8 cellular contexts compared by ENCODE assay signal in the genomic region with DNA sequence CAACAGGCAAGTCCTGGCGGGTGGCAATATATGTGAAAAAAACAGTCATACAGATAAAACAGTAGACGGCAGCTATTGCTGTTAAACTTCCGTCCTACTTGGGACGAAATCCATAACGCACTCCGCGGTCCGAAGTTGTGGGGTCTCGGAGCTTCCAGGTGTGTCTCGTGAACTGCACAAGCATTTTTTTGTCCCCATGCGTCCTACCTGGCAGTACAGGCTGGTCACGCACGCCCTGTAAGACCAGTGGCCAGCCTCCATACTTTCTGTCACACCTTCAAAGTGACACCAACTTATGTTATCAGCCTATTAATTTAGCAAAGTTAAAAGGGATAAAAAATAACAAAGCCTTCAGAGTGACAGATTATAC. TPM values are rescaled to one million over a fixed set of nuclear protein-coding genes. Genes with fewer than 3 reads are reported as not detected.
DNase-seq lines count a peak whose midpoint lies in the region; ATAC-seq, FAIRE-seq and TF ChIP-seq lines count a peak whose summit lies in the region.

No MANE protein-coding gene starts in this region.

- peaks cover 49% of the 10 kb centered on the region for H3K27me3 ChIP-seq in CD4-positive, alpha-beta T cell (ENCODE audit: control insufficient read depth, insufficient read depth, low read length)

- no peak overlapping the region for H3K27ac Mint-ChIP-seq in CD4-positive, alpha-beta T cell
- H3K27ac Mint-ChIP-seq in mesothelial cell of epicardium = no peak overlapping the region

- CTCF ChIA-PET in CD4-positive, alpha-beta T cell (lab: Charles Lee) = no interaction called here

- TF ChIP-seq CTCF in CD4-positive, alpha-beta T cell (IDR thresholded peaks at IDR 0.05) = no peak
- no peak for TF ChIP-seq CTCF in HFF-Myc (IDR thresholded peaks at IDR 0.05; ENCODE audit: low read depth, low read length, missing control alignments)
- TF ChIP-seq CTCF in mesothelial cell of epicardium (IDR thresholded peaks at IDR 0.05; ENCODE audit: unreplicated experiment) = no peak

- no peaks in the 10 kb centered on the region for H3K36me3 Mint-ChIP-seq in CD4-positive, alpha-beta T cell (ENCODE audit: low read depth)
- no peaks in the 10 kb centered on the region for H3K36me3 Mint-ChIP-seq in mesothelial cell of epicardium

- no peaks in the 10 kb centered on the region for H3K9me3 ChIP-seq in CD4-positive, alpha-beta T cell (ENCODE audit: control insufficient read depth, low read length)

- no peaks in the 10 kb centered on the region for H3K9me3 Mint-ChIP-seq in CD4-positive, alpha-beta T cell
- H3K9me3 Mint-ChIP-seq in mesothelial cell of epicardium = no peaks in the 10 kb centered on the region

- H3K27ac ChIP-seq in CD4-positive, alpha-beta T cell (ENCODE audit: low read depth, low read length) = no peak overlapping the region

- peaks cover 47% of the 10 kb centered on the region for H3K27me3 Mint-ChIP-seq in CD4-positive, alpha-beta T cell
- peaks cover 12% of the 10 kb centered on the region for H3K27me3 Mint-ChIP-seq in mesothelial cell of epicardium (ENCODE audit: low read depth)

- POLR2A ChIA-PET in CD4-positive, alpha-beta T cell (lab: Charles Lee) = no interaction called here

- peak overlapping the region; percentile 67 for H3K4me3 Mint-ChIP-seq in CD4-positive, alpha-beta T cell
- H3K4me3 Mint-ChIP-seq in mesothelial cell of epicardium = peak overlapping the region; percentile 70

- ATAC-seq in CD4-positive, alpha-beta T cell (ENCODE audit: poor library complexity) = no peak

- FAIRE-seq in urothelium cell line (lab: Jason Lieb, UNC) = no peak

- H3K4me3 ChIP-seq in HFF-Myc (replicated peaks; ENCODE audit: low read depth, low read length) = peak overlapping the region; percentile 40

- DNase-seq in CD4-positive, alpha-beta T cell = no peak
- DNase-seq in HFF-Myc (ENCODE audit: extremely low read depth, low read depth) (no peak), astrocyte of the hippocampus (ENCODE audit: low read depth, low spot score) (peak; percentile 37), mesothelial cell of epicardium (ENCODE audit: low spot score in 2 of 2, unreplicated experiment in 2 of 2) (no peak), OCI-M2 (lab: John Stamatoyannopoulos, UW; ENCODE audit: unreplicated experiment) (no peak), mesenteric fat pad (ENCODE audit: low spot score) (no peak), urothelium cell line (ENCODE audit: low spot score) (no peak)
- DNase-seq in stimulated activated CD4-positive, alpha-beta T cell treated with anti-CD3 and anti-CD28 coated beads, Interleukin-4, amount 100 ng/mL, for 4 hours = no peak

- intact Hi-C loops in CD4-positive, alpha-beta T cell (cut with DNase I, micrococcal nuclease) = loop anchor here in 1 of 2 experiments (10.0 kb wide), 1 partner anchor 615 kb away; no protein-coding TSS in a partner anchor

- no peaks in the 10 kb centered on the region for H3K4me1 Mint-ChIP-seq in CD4-positive, alpha-beta T cell (ENCODE audit: low read depth)
- peaks cover 10% of the 10 kb centered on the region for H3K4me1 Mint-ChIP-seq in mesothelial cell of epicardium

RNA-seq across cellular contexts. Expression of gene TGFBI, which starts 51.3 kb away (rescaled TPM):
- total RNA-seq in CD4-positive, alpha-beta T cell = 1 to 10 TPM; 4.8 to 5.9 TPM
- total RNA-seq in mesothelial cell of epicardium (339 to 354 TPM (median 345 TPM) in 3 replicates), mesenteric fat pad (254 TPM)

RNA-seq across cellular contexts. Expression of gene SMAD5, which starts 52.5 kb away (rescaled TPM):
- total RNA-seq in CD4-positive, alpha-beta T cell = 10 to 100 TPM in 1 of 2 experiments, 1 to 10 TPM in 1; 9.1 to 10.1 TPM
- total RNA-seq in mesothelial cell of epicardium = 93.4 to 102 TPM (median 93.6 TPM) in 3 replicates
- total RNA-seq in mesenteric fat pad = 61.6 TPM

Comparison
In these comparisons a context has a peak if more than half of its experiments do, and no peak if none do; other contexts are left out.
1. RNA of gene TGFBI, which starts 51.3 kb away (total RNA-seq): 339 to 354 TPM in mesothelial cell of epicardium and 254 TPM in mesenteric fat pad (single experiment); 4.8 to 5.9 TPM in CD4-positive, alpha-beta T cell; every median in the first group is over 10 times any median in the second.